24 cellular contexts compared by ENCODE assay signal in genomic region chrX:69062493-69062892, GRCh38.
DNase-seq lines count a peak whose midpoint lies in the region; ATAC-seq and TF ChIP-seq lines count a peak whose summit lies in the region.
"Had no signal": no experiment of that assay in that cellular context is flagged by ENCODE, and none has a peak within 500 bp of the region (broad histone marks: within the 10 kb centered on the region; RNA-seq: fewer than 3 reads in every experiment).

No MANE protein-coding gene starts in this region.

- no peaks in the 10 kb centered on the region for H3K36me3 Mint-ChIP-seq in osteocyte (ENCODE audit: unreplicated experiment)

- no peak for TF ChIP-seq POLR2A in GM18505 (IDR thresholded peaks at IDR 0.05; ENCODE audit: borderline replicate concordance, extremely low read depth, insufficient read depth, insufficient read length)

- ATAC-seq in GM18505 (IDR thresholded peaks at IDR 0.05; ENCODE audit: unreplicated experiment) = no peak
- ATAC-seq: A549, K562, Right ventricle myocardium inferior, SK-N-SH treated with all-trans-retinoic acid at 6 μM for 48 hours had no signal

- no peak for TF ChIP-seq CTCF in osteocyte (IDR thresholded peaks at IDR 0.05)

- H3K27me3 Mint-ChIP-seq in osteocyte (ENCODE audit: unreplicated experiment) = no peaks in the 10 kb centered on the region
- H3K27me3 Mint-ChIP-seq: CD4-positive, alpha-beta T cell had no signal

- no peak overlapping the region for H3K4me3 Mint-ChIP-seq in osteocyte (ENCODE audit: unreplicated experiment)
- H3K4me3 Mint-ChIP-seq: CD4-positive, alpha-beta T cell had no signal

- peak; percentile 27 for DNase-seq in SW480 (ENCODE audit: low spot score)
- peak; percentile 1 for DNase-seq in glomerular visceral epithelial cell (ENCODE audit: extremely low spot score)
- DNase-seq in osteocyte (ENCODE audit: extremely low spot score, unreplicated experiment) = peak; percentile 59
- peak; percentile 9 for DNase-seq in ureter (ENCODE audit: low spot score)
- no peak for DNase-seq in NCI-H146 treated with DMSO at 0.1 percent for 48 hours (lab: John Stamatoyannopoulos, UW; ENCODE audit: unreplicated experiment)
- no peak for DNase-seq in NK-92 (lab: John Stamatoyannopoulos, UW; ENCODE audit: unreplicated experiment)
- DNase-seq: AML-193; CD4-positive, alpha-beta T cell; EL; GF-D8; Kasumi-1; MV-4-11; NCI-H1105; NCI-H1436 treated with DMSO at 0.1 percent for 48 hours; NCI-H2029; NCI-H526; NCI-H82; PC-9; SJCRH30 had no signal

- H3K27ac Mint-ChIP-seq in osteocyte (ENCODE audit: unreplicated experiment) = no peak overlapping the region
- H3K27ac Mint-ChIP-seq: CD4-positive, alpha-beta T cell had no signal

- H3K9me3 Mint-ChIP-seq in osteocyte (ENCODE audit: unreplicated experiment) = peaks cover 7% of the 10 kb centered on the region
- H3K9me3 Mint-ChIP-seq: CD4-positive, alpha-beta T cell had no signal

- H3K4me1 Mint-ChIP-seq in osteocyte (ENCODE audit: unreplicated experiment) = no peaks in the 10 kb centered on the region

Comparison
In these comparisons a context has a peak if more than half of its experiments do, and no peak if none do; other contexts are left out.
1. DNase-seq: peak in SW480 (single experiment), glomerular visceral epithelial cell (single experiment), osteocyte (single experiment) and ureter (single experiment); none in NCI-H146 treated with DMSO at 0.1 percent for 48 hours (single experiment) and NK-92 (single experiment).